Comparison of ENCODE assay signal across 12 cellular contexts in genomic region chr15:35752134-35752466, GRCh38.
"Had no signal": no experiment of that assay in that cellular context is flagged by ENCODE, and none has a peak within 500 bp of the region (broad histone marks: within the 10 kb centered on the region; RNA-seq: fewer than 3 reads in every experiment).

No MANE protein-coding gene starts in this region.

- H3K9me3 ChIP-seq: esophagus squamous epithelium, gastrocnemius medialis, pancreas, tibial nerve had no signal

- H3K4me3 ChIP-seq: pancreas, skin epidermis, tibial nerve had no signal

- H3K36me3 ChIP-seq: esophagus squamous epithelium, gastrocnemius medialis, pancreas, tibial nerve had no signal

- H3K27me3 ChIP-seq: esophagus squamous epithelium, gastrocnemius medialis, pancreas, tibial nerve had no signal

- ATAC-seq: natural killer cell treated with Interleukin-12 subunit alpha and Interleukin-12 subunit beta and Interleukin-15 and Interleukin-18, amount 100 ng/mL, for 72 hours; stimulated activated effector memory CD8-positive, alpha-beta T cell treated with anti-CD3 and anti-CD28 coated beads, Interleukin-12 subunit alpha, Interleukin-12 subunit beta, amount 100 ng/mL, for 72 hours; stimulated activated naive CD8-positive, alpha-beta T cell treated with anti-CD3 and anti-CD28 coated beads, Interleukin-15, amount 100 ng/mL, for 72 hours had no signal

- H3K27ac ChIP-seq: gastrocnemius medialis, pancreas, tibial nerve, VCaP had no signal

- H3K4me1 ChIP-seq: pancreas had no signal

- FAIRE-seq: colon, pancreas, urothelium cell line had no signal

- DNase-seq: activated T-cell treated with anti-CD3 and anti-CD28 coated beads, Interleukin-2, amount 50 U/mL, for 1 hour; esophagus squamous epithelium had no signal
